13 cellular contexts compared by ENCODE assay signal in genomic region chr16:74281285-74281684, GRCh38.
"Had no signal": no experiment of that assay in that cellular context is flagged by ENCODE, and none has a peak within 500 bp of the region (broad histone marks: within the 10 kb centered on the region; RNA-seq: fewer than 3 reads in every experiment).

No MANE protein-coding gene starts in this region.

- H3K27me3 ChIP-seq: ascending aorta, esophagus squamous epithelium, tibial artery, uterus had no signal

- H3K36me3 ChIP-seq: ascending aorta, esophagus squamous epithelium, tibial artery, uterus had no signal

- FAIRE-seq: colon had no signal

- H3K9me3 ChIP-seq: ascending aorta, esophagus squamous epithelium, tibial artery, uterus had no signal

- ATAC-seq: naive thymus-derived CD4-positive, alpha-beta T cell; stimulated activated memory B cell treated with anti-CD40 and anti-IgM and Interleukin-4, amounts not matched to agents 10 μg/mL and 1 μg/mL and 100 μg/mL, for 72 hours had no signal

- H3K27ac ChIP-seq: ascending aorta, esophagus squamous epithelium, tibial artery had no signal

- H3K4me1 ChIP-seq: ascending aorta, esophagus squamous epithelium, tibial artery, uterus had no signal

- H3K4me3 ChIP-seq: ascending aorta, esophagus squamous epithelium, tibial artery, uterus had no signal

- DNase-seq: activated CD4-positive, alpha-beta T cell treated with anti-CD3 and anti-CD28 coated beads, Interleukin-2, amount 10 ng/mL, durations not matched to agents 7 days and 5 days; activated CD8-positive, alpha-beta memory T cell treated with anti-CD3 and anti-CD28 coated beads for 24 hours; activated naive CD4-positive, alpha-beta T cell; esophagus squamous epithelium; hypothalamus; naive thymus-derived CD4-positive, alpha-beta T cell; posterior cingulate gyrus; stimulated activated CD4-positive, alpha-beta T cell treated with anti-CD3 and anti-CD28 coated beads, Interleukin-2, amount 100 ng/mL, for 48 hours; tibial artery; uterus had no signal
